Comparison of ENCODE assay signal across 8 cellular contexts in the genomic region with DNA sequence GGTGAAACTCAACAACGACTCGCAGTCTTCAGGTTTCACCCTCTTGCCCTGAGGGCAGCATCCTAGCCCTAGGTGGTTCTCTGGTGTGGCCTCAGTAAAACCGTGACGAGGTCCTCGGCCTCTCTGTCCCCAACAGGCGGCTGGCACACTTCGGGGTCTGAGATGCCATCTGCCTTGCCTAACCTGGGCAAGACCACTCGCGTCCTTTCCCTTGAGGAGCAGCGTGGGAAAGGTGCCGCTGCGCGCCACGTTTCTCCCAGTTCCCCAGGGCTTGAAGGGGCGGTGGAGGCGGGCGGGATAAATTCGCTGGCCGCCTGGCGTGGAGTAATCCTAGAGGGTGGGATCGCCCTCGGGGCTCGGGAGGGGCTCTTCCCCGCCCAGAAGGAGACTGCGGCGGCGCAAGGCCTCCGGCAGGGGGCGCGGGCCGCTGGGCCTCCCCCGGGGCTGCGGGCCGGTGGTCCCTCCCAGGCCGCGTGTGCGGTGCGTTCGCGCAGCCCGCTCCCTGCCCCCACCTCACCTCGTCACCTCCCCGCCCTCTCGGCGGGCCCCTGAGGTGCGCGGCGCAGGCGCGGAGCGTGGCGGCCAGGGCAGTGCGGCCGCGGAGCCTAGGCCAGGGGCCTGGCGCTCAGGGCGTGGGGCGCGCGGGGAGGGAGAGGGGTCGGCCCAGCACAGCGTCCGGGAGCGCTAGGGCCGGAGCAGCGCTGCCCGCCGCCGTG. TPM values are rescaled to one million over a fixed set of nuclear protein-coding genes. Genes with fewer than 3 reads are reported as not detected.
A peak's percentile ranks its signal among the peaks of the same experiment; 100 is the strongest.
DNase-seq lines count a peak whose midpoint lies in the region; ATAC-seq, FAIRE-seq and TF ChIP-seq lines count a peak whose summit lies in the region.

A gene with protein sequence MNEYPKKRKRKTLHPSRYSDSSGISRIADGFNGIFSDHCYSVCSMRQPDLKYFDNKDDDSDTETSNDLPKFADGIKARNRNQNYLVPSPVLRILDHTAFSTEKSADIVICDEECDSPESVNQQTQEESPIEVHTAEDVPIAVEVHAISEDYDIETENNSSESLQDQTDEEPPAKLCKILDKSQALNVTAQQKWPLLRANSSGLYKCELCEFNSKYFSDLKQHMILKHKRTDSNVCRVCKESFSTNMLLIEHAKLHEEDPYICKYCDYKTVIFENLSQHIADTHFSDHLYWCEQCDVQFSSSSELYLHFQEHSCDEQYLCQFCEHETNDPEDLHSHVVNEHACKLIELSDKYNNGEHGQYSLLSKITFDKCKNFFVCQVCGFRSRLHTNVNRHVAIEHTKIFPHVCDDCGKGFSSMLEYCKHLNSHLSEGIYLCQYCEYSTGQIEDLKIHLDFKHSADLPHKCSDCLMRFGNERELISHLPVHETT (plus strand): TSS at position 551 of the 716 bp plus-strand sequence. CDS start 5,263 bp downstream, outside the sequence.

- CTCF ChIA-PET in T-cell (lab: Charles Lee) = interaction anchor here (0.6 to 1.8 kb wide), 9 partner anchors 23 to 307 kb away, joined by 3 to 8 read pairs (median 5); a partner anchor contains a TSS

- intact Hi-C loops in left cardiac atrium (cut with DNase I) (no loop called here), psoas muscle (cut with DNase I) (loop anchor here (2.0 to 5.0 kb wide), 3 partner anchors 24 to 240 kb away; a partner anchor contains a TSS)

- peaks cover 34 to 43% (median 40%) of the 10 kb centered on the region in 3 donors for H3K4me1 Mint-ChIP-seq in T-cell

- DNase-seq in GM12891 (ENCODE audit: insufficient read length, low spot score) = peak; percentile 88
- peak; percentile 98 for DNase-seq in NCI-H1105 treated with DMSO at 0.1 percent for 48 hours (lab: John Stamatoyannopoulos, UW)
- DNase-seq in T-cell = peak; percentile 65 to 89 (median 82)
- DNase-seq in left cardiac atrium = peak; percentile 87
- peak; percentile 90 to 92 for DNase-seq in psoas muscle

- ATAC-seq in HG02678 (IDR thresholded peaks at IDR 0.05; ENCODE audit: unreplicated experiment) (peak; percentile 74), T-cell (replicated peaks in 1 of 4) (peak; percentile 85 to 91 (median 86)), left cardiac atrium (peak; percentile 90 to 92), psoas muscle (peak; percentile 91 to 96 (median 94))

- H3K27ac Mint-ChIP-seq in T-cell = peak within 1 kb of the TSS; percentile 93 to 94

- H3K4me3 ChIP-seq in psoas muscle (peak within 1 kb of the TSS; percentile 99), urinary bladder (ENCODE audit: low read depth, low read length) (peak within 1 kb of the TSS; percentile 86)

- H3K4me3 Mint-ChIP-seq in T-cell = peak within 1 kb of the TSS; percentile 86 to 91 (median 91)

- WGBS in adipose tissue, 3 donors = 0 to 1% (median 1%) methylated on average over 32 to 69 of the region's 69 CpGs
- WGBS in psoas muscle, 3 donors = 0 to 1% (median 1%) methylated on average over 22 to 67 of the region's 69 CpGs
- under 1% methylated on average over 69 of the region's 69 CpGs for WGBS in urinary bladder

- H3K4me1 ChIP-seq in psoas muscle (peaks cover 13% of the 10 kb centered on the region), urinary bladder (ENCODE audit: insufficient read depth) (no peaks in the 10 kb centered on the region)

- peaks cover 0 to 23% of the 10 kb centered on the region in 2 donors for H3K36me3 ChIP-seq in psoas muscle (ENCODE audit: insufficient read depth in 1 of 2, low read depth in 1 of 2)
- H3K36me3 ChIP-seq in urinary bladder (ENCODE audit: insufficient read depth) = no peaks in the 10 kb centered on the region

- TF ChIP-seq POLR2A in GM12891 (IDR thresholded peaks at IDR 0.05; ENCODE audit: low read depth, low read length) = peak; percentile 35

- H3K27me3 Mint-ChIP-seq in T-cell = no peaks in the 10 kb centered on the region

- H3K27me3 ChIP-seq in psoas muscle (ENCODE audit: insufficient read depth in 3 of 3, low read length in 2 of 3) = no peaks in the 10 kb centered on the region

- no peaks in the 10 kb centered on the region for H3K9me3 ChIP-seq in psoas muscle

- H3K9me3 Mint-ChIP-seq in T-cell = no peaks in the 10 kb centered on the region

- H3K36me3 Mint-ChIP-seq in T-cell = peaks cover 5% of the 10 kb centered on the region

- H3K27ac ChIP-seq in adipose tissue (ENCODE audit: low read depth, low read length) (peak within 1 kb of the TSS; percentile 75), psoas muscle (peak within 1 kb of the TSS; percentile 94), urinary bladder (ENCODE audit: low read depth) (peak within 1 kb of the TSS; percentile 94)

- peak; percentile 94 for FAIRE-seq in GM12891 (lab: Jason Lieb, UNC)

- peak; percentile 87 for TF ChIP-seq CTCF in psoas muscle (IDR thresholded peaks at IDR 0.05)

- POLR2A ChIA-PET in T-cell (lab: Charles Lee) = interaction anchor here (0.6 to 1.0 kb wide), 3 partner anchors 23 to 227 kb away, joined by 3 read pairs; no protein-coding TSS in a partner anchor

TF ChIP-seq in GM12891, 5 proteins besides CTCF, POLR2A, EP300 and RAD21:
- TF ChIP-seq TAF1 (IDR thresholded peaks at IDR 0.05; ENCODE audit: low read depth, low read length) = no peak
- TF ChIP-seq PAX5 (IDR thresholded peaks at IDR 0.05; ENCODE audit: insufficient read depth, low read length, severe bottlenecking) = peak; percentile 29

RNA-seq across cellular contexts. Expression of the gene that starts here (rescaled TPM):
- polyA plus RNA-seq in GM12891 (2012; ENCODE audit: low read depth, missing spikeins) = 22.0 TPM
- total RNA-seq in T-cell = 10 to 100 TPM; 35.1 to 74.9 (median 36.5) TPM
- polyA plus RNA-seq in adipose tissue = 10 to 100 TPM; 10.7 to 17.5 (median 14.5) TPM
- total RNA-seq in left cardiac atrium = 10 to 100 TPM; 23.5 to 39.4 TPM
- 10 to 100 TPM; 22.9 to 30.7 (median 27.9) TPM for total RNA-seq in psoas muscle
- 10 to 100 TPM; 16.2 to 45.4 (median 25.8) TPM for polyA plus RNA-seq in psoas muscle
- 89.6 TPM for total RNA-seq in urinary bladder
- 36.8 TPM for polyA plus RNA-seq in urinary bladder

Comparison
In these comparisons a context has a peak if more than half of its experiments do, and no peak if none do; other contexts are left out.
1. Peak in every context shown above with its lines: DNase-seq, ATAC-seq, H3K4me3 ChIP-seq and H3K27ac ChIP-seq.
2. intact Hi-C loops: an anchor here in psoas muscle (2.0 to 5.0 kb wide); none called in left cardiac atrium.